ENCODE assay signal across 25 cellular contexts in genomic region chr6:129094147-129094546, GRCh38.
"Had no signal": no experiment of that assay in that cellular context is flagged by ENCODE, and none has a peak within 500 bp of the region (broad histone marks: within the 10 kb centered on the region; RNA-seq: fewer than 3 reads in every experiment).

No MANE protein-coding gene starts in this region.

- H3K4me3 ChIP-seq: breast epithelium, MG63 had no signal

- H3K27me3 ChIP-seq: breast epithelium, MG63 had no signal

- H3K36me3 ChIP-seq: breast epithelium, MG63 had no signal

- H3K4me1 ChIP-seq: breast epithelium had no signal

- H3K9me3 ChIP-seq: breast epithelium, MG63 had no signal

- H3K27ac ChIP-seq: RWPE1 had no signal

- DNase-seq: activated CD4-positive, alpha-beta memory T cell treated with anti-CD3 and anti-CD28 coated beads for 36 hours; activated CD4-positive, alpha-beta T cell treated with anti-CD3 and anti-CD28 coated beads for 1 hour; activated CD4-positive, alpha-beta T cell treated with anti-CD3 and anti-CD28 coated beads, Interleukin-2, amount 10 ng/mL, durations not matched to agents 24 days and 14 days; activated CD8-positive, alpha-beta memory T cell treated with anti-CD3 and anti-CD28 coated beads for 24 hours; activated gamma-delta T cell; activated naive CD4-positive, alpha-beta T cell treated with anti-CD3 and anti-CD28 coated beads for 36 hours; activated T-cell treated with anti-CD3 and anti-CD28 coated beads, Interleukin-2, amount 50 U/mL, for 4 hours; anterior cingulate cortex; MG63; MV-4-11; NCI-H1092 treated with DMSO at 0.1 percent for 48 hours; NCI-H1417 treated with DMSO at 0.1 percent for 48 hours; NCI-H1694; NCI-H2029; NCI-H2107; NCI-H2171 treated with DMSO at 0.1 percent for 48 hours; NCI-H226; NCI-H82; SHP77 treated with DMSO at 0.1 percent for 48 hours; T-helper 17 cell; T-helper 9 cell had no signal

- ATAC-seq: activated T-cell treated with anti-CD3 and anti-CD28 coated beads, Interleukin-2, amount 50 U/mL, for 4 hours; Panc1; T-helper 17 cell; WTC11 had no signal
